ENCODE assay signal across 11 cellular contexts in genomic region chr7:105651798-105652197, GRCh38.
"Had no signal": no experiment of that assay in that cellular context is flagged by ENCODE, and none has a peak within 500 bp of the region (broad histone marks: within the 10 kb centered on the region; RNA-seq: fewer than 3 reads in every experiment).

No MANE protein-coding gene starts in this region.

- H3K27ac ChIP-seq: adrenal gland, body of pancreas, neural progenitor cell, spleen, suprapubic skin, tibial artery, upper lobe of right lung had no signal

- H3K36me3 ChIP-seq: adrenal gland, neural progenitor cell, tibial artery, upper lobe of right lung had no signal

- H3K9ac ChIP-seq: neural progenitor cell had no signal

- H3K4me3 ChIP-seq: adrenal gland, body of pancreas, neural progenitor cell, spleen, suprapubic skin, tibial artery, upper lobe of right lung had no signal

- H3K27me3 Mint-ChIP-seq: activated naive CD8-positive, alpha-beta T cell treated with anti-CD3 and anti-CD28 coated beads for 36 hours; naive thymus-derived CD8-positive, alpha-beta T cell had no signal

- H3K27me3 ChIP-seq: adrenal gland, body of pancreas, neural progenitor cell, spleen, suprapubic skin, tibial artery, upper lobe of right lung had no signal

- H3K27ac Mint-ChIP-seq: activated naive CD4-positive, alpha-beta T cell treated with anti-CD3 and anti-CD28 coated beads for 36 hours; activated naive CD8-positive, alpha-beta T cell treated with anti-CD3 and anti-CD28 coated beads for 36 hours; immature natural killer cell; neural progenitor cell had no signal

- H3K9me3 ChIP-seq: adrenal gland, body of pancreas, spleen, suprapubic skin, tibial artery, upper lobe of right lung had no signal

- H3K9me3 Mint-ChIP-seq: activated naive CD4-positive, alpha-beta T cell treated with anti-CD3 and anti-CD28 coated beads for 36 hours; activated naive CD8-positive, alpha-beta T cell treated with anti-CD3 and anti-CD28 coated beads for 36 hours; immature natural killer cell; naive thymus-derived CD8-positive, alpha-beta T cell; neural progenitor cell had no signal

- H3K4me3 Mint-ChIP-seq: activated naive CD4-positive, alpha-beta T cell treated with anti-CD3 and anti-CD28 coated beads for 36 hours; activated naive CD8-positive, alpha-beta T cell treated with anti-CD3 and anti-CD28 coated beads for 36 hours; immature natural killer cell; naive thymus-derived CD8-positive, alpha-beta T cell; neural progenitor cell had no signal

- H3K36me3 Mint-ChIP-seq: neural progenitor cell had no signal
